23 cellular contexts compared by ENCODE assay signal in genomic region chr4:28269426-28269825, GRCh38.
"Had no signal": no experiment of that assay in that cellular context is flagged by ENCODE, and none has a peak within 500 bp of the region (broad histone marks: within the 10 kb centered on the region; RNA-seq: fewer than 3 reads in every experiment).

No MANE protein-coding gene starts in this region.

- H3K9me3 ChIP-seq: ascending aorta, colonic mucosa, gastrocnemius medialis, ovary, right lobe of liver, uterus had no signal

- H3K27me3 ChIP-seq: ascending aorta, cardiac muscle cell, colonic mucosa, gastrocnemius medialis, ovary, right lobe of liver, uterus had no signal

- H3K4me3 ChIP-seq: ascending aorta, cardiac muscle cell, colonic mucosa, gastrocnemius medialis, ovary, right lobe of liver, uterus had no signal

- DNase-seq: activated CD4-positive, alpha-beta T cell treated with anti-CD3 and anti-CD28 coated beads for 4 hours; activated CD4-positive, alpha-beta T cell treated with anti-CD3 and anti-CD28 coated beads, Interleukin-2, amount 50 U/mL, for 48 hours; activated CD4-positive, CD25-positive, alpha-beta regulatory T cell; activated CD8-positive, alpha-beta memory T cell treated with anti-CD3 and anti-CD28 coated beads for 24 hours; activated effector memory CD4-positive, alpha-beta T cell treated with Interleukin-2 at 50 U/mL for 16 hours; activated naive CD4-positive, alpha-beta T cell treated with anti-CD3 and anti-CD28 coated beads, Interleukin-2, amount 10 ng/mL, durations not matched to agents 7 days and 5 days; activated naive CD8-positive, alpha-beta T cell treated with anti-CD3 and anti-CD28 coated beads, Interleukin-2, amount 10 ng/mL, durations not matched to agents 7 days and 5 days; cerebellar nuclear complex; colonic mucosa; effector memory CD4-positive, alpha-beta T cell; gastrocnemius medialis; glutamatergic neuron; naive B cell; ovary; right lobe of liver; small intestine; stimulated activated CD4-positive, alpha-beta T cell treated with anti-CD3 and anti-CD28 coated beads, Interleukin-4, amount 100 ng/mL, for 24 hours; stimulated activated naive CD8-positive, alpha-beta T cell treated with anti-CD3 and anti-CD28 coated beads, Interleukin-15, amount 100 ng/mL, for 72 hours; substantia nigra; uterus had no signal

- H3K36me3 ChIP-seq: ascending aorta, cardiac muscle cell, colonic mucosa, gastrocnemius medialis, ovary, right lobe of liver, uterus had no signal

- H3K27ac ChIP-seq: ascending aorta, cardiac muscle cell, colonic mucosa, gastrocnemius medialis, ovary, right lobe of liver, uterus had no signal

- ATAC-seq: gastrocnemius medialis; right lobe of liver; stimulated activated effector memory CD8-positive, alpha-beta T cell treated with anti-CD3 and anti-CD28 coated beads, Interleukin-12 subunit alpha, Interleukin-12 subunit beta, amount 100 ng/mL, for 72 hours; stimulated activated naive CD8-positive, alpha-beta T cell treated with anti-CD3 and anti-CD28 coated beads, Interleukin-15, amount 100 ng/mL, for 72 hours had no signal
